ENCODE assay signal across 26 cellular contexts in genomic region chr1:38612956-38613355, GRCh38.
DNase-seq lines count a peak whose midpoint lies in the region; ATAC-seq and TF ChIP-seq lines count a peak whose summit lies in the region.
"Had no signal": no experiment of that assay in that cellular context is flagged by ENCODE, and none has a peak within 500 bp of the region (broad histone marks: within the 10 kb centered on the region; RNA-seq: fewer than 3 reads in every experiment).

No MANE protein-coding gene starts in this region.

- H3K36me3 ChIP-seq in neural progenitor cell (no peaks in the 10 kb centered on the region), SJCRH30 (no peaks in the 10 kb centered on the region)
- H3K36me3 ChIP-seq: BLaER1 treated with 17β-estradiol and CSF1 and Interleukin-3, amounts not matched to agents 10 nM and 100 nM had no signal

- no peak for ATAC-seq in stimulated activated naive B cell treated with anti-CD40 and anti-IgM and Interleukin-4, amounts not matched to agents 10 μg/mL and 1 μg/mL and 100 μg/mL, for 72 hours (replicated peaks)
- ATAC-seq: A549; CD8-positive, alpha-beta T cell; GM12878 had no signal

- peaks cover under 1% of the 10 kb centered on the region for H3K27me3 ChIP-seq in neural progenitor cell
- no peaks in the 10 kb centered on the region for H3K27me3 ChIP-seq in SJCRH30
- H3K27me3 ChIP-seq: BLaER1 treated with 17β-estradiol and CSF1 and Interleukin-3, amounts not matched to agents 10 nM and 100 nM had no signal

- H3K27me3 Mint-ChIP-seq in brain = peaks cover 36% of the 10 kb centered on the region
- H3K27me3 Mint-ChIP-seq in neural progenitor cell (ENCODE audit: insufficient read depth, low read depth) = peaks cover 14% of the 10 kb centered on the region
- peaks cover 49 to 58% of the 10 kb centered on the region in 2 donors for H3K27me3 Mint-ChIP-seq in stimulated activated naive B cell treated with anti-CD40 and anti-IgM and Interleukin-4, amounts not matched to agents 10 μg/mL and 1 μg/mL and 100 μg/mL, for 72 hours

- no peaks in the 10 kb centered on the region for H3K79me2 ChIP-seq in neural progenitor cell (ENCODE audit: low read depth)

- TF ChIP-seq POLR2A in erythroblast (IDR thresholded peaks at IDR 0.05; ENCODE audit: low read length) = no peak

- no peak overlapping the region for H2AFZ ChIP-seq in neural progenitor cell (replicated peaks)

- H3K9ac ChIP-seq in neural progenitor cell = no peak overlapping the region
- H3K9ac ChIP-seq: BLaER1 treated with 17β-estradiol and CSF1 and Interleukin-3, amounts not matched to agents 10 nM and 100 nM had no signal

- H3K4me3 ChIP-seq in neural progenitor cell = no peak overlapping the region
- H3K4me3 ChIP-seq in SJCRH30 = no peak overlapping the region
- H3K4me3 ChIP-seq: A549; BLaER1 treated with 17β-estradiol and CSF1 and Interleukin-3, amounts not matched to agents 10 nM and 100 nM; GM12878 had no signal

- H3K27ac Mint-ChIP-seq in brain (peak overlapping the region in 3 of 5 experiments; percentile 59 to 89 (median 88)), neural progenitor cell (peak overlapping the region; percentile 42)
- H3K27ac Mint-ChIP-seq in stimulated activated naive B cell treated with anti-CD40 and anti-IgM and Interleukin-4, amounts not matched to agents 10 μg/mL and 1 μg/mL and 100 μg/mL, for 72 hours = no peak overlapping the region
- H3K27ac Mint-ChIP-seq: B cell; CD4-positive, alpha-beta T cell; CD8-positive, alpha-beta T cell had no signal

- H3K36me3 Mint-ChIP-seq in brain = no peaks in the 10 kb centered on the region
- H3K36me3 Mint-ChIP-seq in neural progenitor cell = no peaks in the 10 kb centered on the region
- H3K36me3 Mint-ChIP-seq in stimulated activated naive B cell treated with anti-CD40 and anti-IgM and Interleukin-4, amounts not matched to agents 10 μg/mL and 1 μg/mL and 100 μg/mL, for 72 hours = peaks cover 3% of the 10 kb centered on the region in 2 donors
- H3K36me3 Mint-ChIP-seq: CD8-positive, alpha-beta T cell had no signal

- H3K27ac ChIP-seq in neural progenitor cell (no peak overlapping the region), SJCRH30 (no peak overlapping the region)
- H3K27ac ChIP-seq: 22Rv1; A549; BLaER1 treated with 17β-estradiol and CSF1 and Interleukin-3, amounts not matched to agents 10 nM and 100 nM; C4-2B had no signal

- H3K4me1 ChIP-seq in neural progenitor cell = peaks cover 37% of the 10 kb centered on the region
- H3K4me1 ChIP-seq in SJCRH30 = peaks cover 18% of the 10 kb centered on the region
- H3K4me1 ChIP-seq: A549, Caco-2 had no signal

- no peak for TF ChIP-seq CTCF in brain (conservative IDR thresholded peaks at IDR 0.05)
- no peak for TF ChIP-seq CTCF in neural progenitor cell (IDR thresholded peaks at IDR 0.05)

- peaks cover 78% of the 10 kb centered on the region for H3K4me1 Mint-ChIP-seq in brain
- peaks cover 32% of the 10 kb centered on the region for H3K4me1 Mint-ChIP-seq in neural progenitor cell
- peaks cover 0 to 2% of the 10 kb centered on the region in 2 donors for H3K4me1 Mint-ChIP-seq in stimulated activated naive B cell treated with anti-CD40 and anti-IgM and Interleukin-4, amounts not matched to agents 10 μg/mL and 1 μg/mL and 100 μg/mL, for 72 hours
- H3K4me1 Mint-ChIP-seq: B cell had no signal

- no peak overlapping the region for H3K4me2 ChIP-seq in neural progenitor cell
- H3K4me2 ChIP-seq: A549 had no signal

- H3F3A ChIP-seq in neural progenitor cell (ENCODE audit: low read depth) = peaks cover 25% of the 10 kb centered on the region

- peaks cover 0 to 10% (median 5%) of the 10 kb centered on the region in 5 experiments for H3K9me3 Mint-ChIP-seq in brain
- H3K9me3 Mint-ChIP-seq in neural progenitor cell = peaks cover 3% of the 10 kb centered on the region
- peaks cover 7 to 11% of the 10 kb centered on the region in 2 donors for H3K9me3 Mint-ChIP-seq in stimulated activated naive B cell treated with anti-CD40 and anti-IgM and Interleukin-4, amounts not matched to agents 10 μg/mL and 1 μg/mL and 100 μg/mL, for 72 hours
- H3K9me3 Mint-ChIP-seq: CD4-positive, alpha-beta T cell had no signal

- H3K9me3 ChIP-seq in neural progenitor cell (ENCODE audit: low read depth) (no peaks in the 10 kb centered on the region), SJCRH30 (replicated peaks) (0 out of 2 replicates have a peak, but pooled peaks cover 6% of the 10 kb centered on the region)
- H3K9me3 ChIP-seq: A549, Caco-2 had no signal

- H3K4me3 Mint-ChIP-seq in brain = no peak overlapping the region
- no peak overlapping the region for H3K4me3 Mint-ChIP-seq in neural progenitor cell
- no peak overlapping the region for H3K4me3 Mint-ChIP-seq in stimulated activated naive B cell treated with anti-CD40 and anti-IgM and Interleukin-4, amounts not matched to agents 10 μg/mL and 1 μg/mL and 100 μg/mL, for 72 hours
- H3K4me3 Mint-ChIP-seq: B cell; CD4-positive, alpha-beta T cell; CD8-positive, alpha-beta T cell had no signal

- DNase-seq in OCI-M1 (lab: John Stamatoyannopoulos, UW) (peak; percentile 39), erythroblast (lab: John Stamatoyannopoulos, UW) (peak; percentile 17 to 40), neural progenitor cell (ENCODE audit: low spot score) (no peak), SJCRH30 (no peak), kidney glomerular epithelial cell (lab: John Stamatoyannopoulos, UW) (no peak), SK-N-DZ (ENCODE audit: low spot score) (no peak)
- DNase-seq in stimulated activated naive B cell treated with anti-CD40 and anti-IgM and Interleukin-4, amounts not matched to agents 10 μg/mL and 1 μg/mL and 100 μg/mL, for 72 hours = no peak
- DNase-seq: AML-193; Caco-2; Calu3; CD4-positive, alpha-beta T cell; CD8-positive, alpha-beta T cell; DMS 273 treated with DMSO at 0.1 percent for 48 hours; DMS153; DMS53; DMS79; DND-41; EL; GDM1 had no signal

- no peaks in the 10 kb centered on the region for H4K20me1 ChIP-seq in neural progenitor cell (ENCODE audit: low read depth)
- H4K20me1 ChIP-seq: BLaER1 treated with 17β-estradiol and CSF1 and Interleukin-3, amounts not matched to agents 10 nM and 100 nM had no signal

Comparison
In these comparisons a context has a peak if more than half of its experiments do, and no peak if none do; other contexts are left out.
1. DNase-seq: peak in OCI-M1 (single experiment) and erythroblast (2 of 2); none in neural progenitor cell (single experiment), SJCRH30 (0 of 2), kidney glomerular epithelial cell (single experiment), SK-N-DZ (single experiment) and stimulated activated naive B cell treated with anti-CD40 and anti-IgM and Interleukin-4, amounts not matched to agents 10 μg/mL and 1 μg/mL and 100 μg/mL, for 72 hours (single experiment).